In the genomic region with DNA sequence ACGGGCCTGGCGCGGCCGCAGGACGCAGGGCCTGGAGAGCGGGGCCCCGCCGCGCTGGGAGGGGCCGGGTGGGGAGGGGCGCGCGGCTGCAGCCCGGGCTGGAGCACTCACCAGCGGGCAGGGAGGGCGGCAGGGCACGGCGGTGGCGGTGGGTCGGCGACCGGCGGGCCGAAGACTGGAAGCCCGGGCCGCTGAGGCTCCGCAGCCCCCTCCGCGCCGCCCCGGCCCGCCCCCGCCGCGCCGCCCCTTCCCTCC, we compare ENCODE assay signal across 12 cellular contexts. TPM values are rescaled to one million over a fixed set of nuclear protein-coding genes. Genes with fewer than 3 reads are reported as not detected.
A peak's percentile ranks its signal among the peaks of the same experiment; 100 is the strongest.
DNase-seq lines count a peak whose midpoint lies in the region; ATAC-seq and TF ChIP-seq lines count a peak whose summit lies in the region.
"Had no signal": no experiment of that assay in that cellular context is flagged by ENCODE, and none has a peak within 500 bp of the region (broad histone marks: within the 10 kb centered on the region; RNA-seq: fewer than 3 reads in every experiment).

A gene with protein sequence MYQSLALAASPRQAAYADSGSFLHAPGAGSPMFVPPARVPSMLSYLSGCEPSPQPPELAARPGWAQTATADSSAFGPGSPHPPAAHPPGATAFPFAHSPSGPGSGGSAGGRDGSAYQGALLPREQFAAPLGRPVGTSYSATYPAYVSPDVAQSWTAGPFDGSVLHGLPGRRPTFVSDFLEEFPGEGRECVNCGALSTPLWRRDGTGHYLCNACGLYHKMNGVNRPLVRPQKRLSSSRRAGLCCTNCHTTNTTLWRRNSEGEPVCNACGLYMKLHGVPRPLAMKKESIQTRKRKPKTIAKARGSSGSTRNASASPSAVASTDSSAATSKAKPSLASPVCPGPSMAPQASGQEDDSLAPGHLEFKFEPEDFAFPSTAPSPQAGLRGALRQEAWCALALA (minus strand): TSS at position 177 of the 255 bp plus-strand sequence. CDS start 474 bp downstream, outside the sequence.

- peaks cover 0 to 7% of the 10 kb centered on the region in 2 donors for H3K4me1 Mint-ChIP-seq in natural killer cell
- peaks cover 0 to 4% of the 10 kb centered on the region in 2 donors for H3K4me1 Mint-ChIP-seq in natural killer cell treated with Interleukin-12 subunit alpha and Interleukin-12 subunit beta and Interleukin-15 and Interleukin-18, amount 100 ng/mL, for 72 hours (ENCODE audit: low read depth in 2 of 2)
- H3K4me1 Mint-ChIP-seq in nephron, result peaks cover 12% of the 10 kb centered on the region
- H3K4me1 Mint-ChIP-seq in activated CD4-positive, alpha-beta T cell treated with anti-CD3 and anti-CD28 coated beads, Interleukin-2, amount 10 ng/mL, durations not matched to agents 7 days and 5 days, result no peaks in the 10 kb centered on the region

- POLR2A ChIA-PET in activated CD4-positive, alpha-beta T cell treated with anti-CD3 and anti-CD28 coated beads, Interleukin-2, amount 10 ng/mL, durations not matched to agents 7 days and 5 days (lab: Charles Lee), result no interaction called here

- H3K4me3 ChIP-seq in esophagus squamous epithelium, result peak within 1 kb of the TSS in 3 of 4 donors; percentile 16 to 58 (median 38)
- H3K4me3 ChIP-seq in aorta (ENCODE audit: low read length in 2 of 2), result peak within 1 kb of the TSS; percentile 19 to 32
- H3K4me3 ChIP-seq: SJCRH30 had no signal

- DNase-seq in natural killer cell (no peak), esophagus squamous epithelium (lab: John Stamatoyannopoulos, UW) (no peak), aorta (no peak), substantia nigra (lab: John Stamatoyannopoulos, UW) (no peak)
- DNase-seq in natural killer cell treated with Interleukin-12 subunit alpha and Interleukin-12 subunit beta and Interleukin-15 and Interleukin-18, amount 100 ng/mL, for 72 hours (ENCODE audit: low spot score), result no peak
- no peak for DNase-seq in activated CD4-positive, alpha-beta T cell treated with anti-CD3 and anti-CD28 coated beads, Interleukin-2, amount 10 ng/mL, durations not matched to agents 7 days and 5 days
- no peak for DNase-seq in activated CD4-positive, alpha-beta T cell treated with anti-CD3 and anti-CD28 coated beads, Interleukin-2, amount 50 U/mL, for 4 hours
- DNase-seq: activated CD4-positive, alpha-beta T cell treated with anti-CD3 and anti-CD28 coated beads for 1 hour; activated naive CD4-positive, alpha-beta T cell treated with anti-CD3 and anti-CD28 coated beads for 36 hours; SJCRH30 had no signal

- intact Hi-C loops in natural killer cell (cut with micrococcal nuclease), result no loop called here
- intact Hi-C loops in esophagus squamous epithelium (cut with DNase I), result no loop called here
- intact Hi-C loops in aorta (cut with DNase I), result no loop called here

- ATAC-seq in natural killer cell (no peak), aorta (ENCODE audit: low FRiP score) (no peak)
- ATAC-seq in natural killer cell treated with Interleukin-12 subunit alpha and Interleukin-12 subunit beta and Interleukin-15 and Interleukin-18, amount 100 ng/mL, for 72 hours, result no peak

- H3K9me3 Mint-ChIP-seq in natural killer cell (no peaks in the 10 kb centered on the region), nephron (peaks cover 2% of the 10 kb centered on the region)
- no peaks in the 10 kb centered on the region for H3K9me3 Mint-ChIP-seq in natural killer cell treated with Interleukin-12 subunit alpha and Interleukin-12 subunit beta and Interleukin-15 and Interleukin-18, amount 100 ng/mL, for 72 hours
- H3K9me3 Mint-ChIP-seq in activated CD4-positive, alpha-beta T cell treated with anti-CD3 and anti-CD28 coated beads, Interleukin-2, amount 10 ng/mL, durations not matched to agents 7 days and 5 days, result no peaks in the 10 kb centered on the region
- H3K9me3 Mint-ChIP-seq: activated naive CD4-positive, alpha-beta T cell treated with anti-CD3 and anti-CD28 coated beads for 36 hours had no signal

- H3K36me3 Mint-ChIP-seq in natural killer cell (no peaks in the 10 kb centered on the region), nephron (ENCODE audit: low read depth) (no peaks in the 10 kb centered on the region)
- H3K36me3 Mint-ChIP-seq in natural killer cell treated with Interleukin-12 subunit alpha and Interleukin-12 subunit beta and Interleukin-15 and Interleukin-18, amount 100 ng/mL, for 72 hours, result peaks cover 4% of the 10 kb centered on the region
- H3K36me3 Mint-ChIP-seq in activated CD4-positive, alpha-beta T cell treated with anti-CD3 and anti-CD28 coated beads, Interleukin-2, amount 10 ng/mL, durations not matched to agents 7 days and 5 days (ENCODE audit: low read depth), result no peaks in the 10 kb centered on the region

- TF ChIP-seq CTCF in natural killer cell (IDR thresholded peaks at IDR 0.05) (no peak), esophagus squamous epithelium (IDR thresholded peaks at IDR 0.05) (no peak), nephron (IDR thresholded peaks at IDR 0.05; ENCODE audit: unreplicated experiment in 3 of 3) (no peak)

- H3K4me3 Mint-ChIP-seq in natural killer cell, result peak within 1 kb of the TSS; percentile 75
- H3K4me3 Mint-ChIP-seq in natural killer cell treated with Interleukin-12 subunit alpha and Interleukin-12 subunit beta and Interleukin-15 and Interleukin-18, amount 100 ng/mL, for 72 hours, result no peak within 1 kb of the TSS
- H3K4me3 Mint-ChIP-seq in nephron, result peak within 1 kb of the TSS in 2 of 3 experiments; percentile 71 to 74
- no peak within 1 kb of the TSS for H3K4me3 Mint-ChIP-seq in activated CD4-positive, alpha-beta T cell treated with anti-CD3 and anti-CD28 coated beads, Interleukin-2, amount 10 ng/mL, durations not matched to agents 7 days and 5 days
- H3K4me3 Mint-ChIP-seq: activated naive CD4-positive, alpha-beta T cell treated with anti-CD3 and anti-CD28 coated beads for 36 hours had no signal

- H3K27ac Mint-ChIP-seq in natural killer cell, result no peak within 1 kb of the TSS
- no peak within 1 kb of the TSS for H3K27ac Mint-ChIP-seq in natural killer cell treated with Interleukin-12 subunit alpha and Interleukin-12 subunit beta and Interleukin-15 and Interleukin-18, amount 100 ng/mL, for 72 hours
- H3K27ac Mint-ChIP-seq in nephron, result no peak within 1 kb of the TSS
- H3K27ac Mint-ChIP-seq in activated CD4-positive, alpha-beta T cell treated with anti-CD3 and anti-CD28 coated beads, Interleukin-2, amount 10 ng/mL, durations not matched to agents 7 days and 5 days, result no peak within 1 kb of the TSS
- H3K27ac Mint-ChIP-seq: activated naive CD4-positive, alpha-beta T cell treated with anti-CD3 and anti-CD28 coated beads for 36 hours had no signal

- WGBS in esophagus squamous epithelium, 2 donors, result no CpG with 5 or more reads among the region's 36 CpGs
- WGBS in aorta, 2 donors, result 0 to 1% methylated on average over 15 to 36 of the region's 36 CpGs

- H3K27me3 Mint-ChIP-seq in natural killer cell (ENCODE audit: low read depth in 2 of 2) (peaks cover 45% of the 10 kb centered on the region in 2 donors), nephron (ENCODE audit: low read depth) (peaks cover 79% of the 10 kb centered on the region)
- peaks cover 24 to 25% of the 10 kb centered on the region in 2 donors for H3K27me3 Mint-ChIP-seq in natural killer cell treated with Interleukin-12 subunit alpha and Interleukin-12 subunit beta and Interleukin-15 and Interleukin-18, amount 100 ng/mL, for 72 hours
- H3K27me3 Mint-ChIP-seq in activated CD4-positive, alpha-beta T cell treated with anti-CD3 and anti-CD28 coated beads, Interleukin-2, amount 10 ng/mL, durations not matched to agents 7 days and 5 days, result peaks cover 47% of the 10 kb centered on the region

- H3K9me3 ChIP-seq in esophagus squamous epithelium (no peaks in the 10 kb centered on the region), aorta (ENCODE audit: control insufficient read depth, low read length) (no peaks in the 10 kb centered on the region)
- H3K9me3 ChIP-seq: SJCRH30 had no signal

- H3K27me3 ChIP-seq in esophagus squamous epithelium (peaks cover 32 to 95% (median 35%) of the 10 kb centered on the region in 4 donors), aorta (ENCODE audit: control insufficient read depth in 1 of 2, insufficient read depth in 2 of 2, low read length in 1 of 2) (no peaks in the 10 kb centered on the region)

- no peak for TF ChIP-seq POLR2A in esophagus squamous epithelium (IDR thresholded peaks at IDR 0.05)

- H3K36me3 ChIP-seq in esophagus squamous epithelium, result no peaks in the 10 kb centered on the region
- H3K36me3 ChIP-seq in aorta (ENCODE audit: control insufficient read depth in 1 of 2, insufficient read depth in 2 of 2, low read length in 1 of 2), result no peaks in the 10 kb centered on the region
- H3K36me3 ChIP-seq: SJCRH30 had no signal

- CTCF ChIA-PET in activated CD4-positive, alpha-beta T cell treated with anti-CD3 and anti-CD28 coated beads, Interleukin-2, amount 10 ng/mL, durations not matched to agents 7 days and 5 days (lab: Charles Lee), result no interaction called here

- H3K4me1 ChIP-seq in esophagus squamous epithelium (peaks cover 10 to 29% (median 21%) of the 10 kb centered on the region in 3 donors), aorta (ENCODE audit: control insufficient read depth in 1 of 2, insufficient read depth in 2 of 2, low read length in 2 of 2) (no peaks in the 10 kb centered on the region)
- H3K4me1 ChIP-seq: SJCRH30 had no signal

- H3K27ac ChIP-seq in esophagus squamous epithelium (peak within 1 kb of the TSS in 1 of 4 donors; percentile 21), aorta (ENCODE audit: low read depth in 1 of 2, low read length in 2 of 2) (no peak within 1 kb of the TSS), substantia nigra (ENCODE audit: low read depth, low read length, poor library complexity, severe bottlenecking) (no peak within 1 kb of the TSS)
- H3K27ac ChIP-seq: SJCRH30 had no signal

RNA-seq across cellular contexts. Expression of the gene that starts here (rescaled TPM):
- not detected for total RNA-seq in natural killer cell
- not detected for total RNA-seq in natural killer cell treated with Interleukin-12 subunit alpha and Interleukin-12 subunit beta and Interleukin-15 and Interleukin-18, amount 100 ng/mL, for 72 hours
- under 1 TPM in 2 of 4 donors, not detected in 2; 0.19 to 0.85 TPM for total RNA-seq in esophagus squamous epithelium
- total RNA-seq in aorta, result 1 to 10 TPM in 1 of 2 donors, under 1 TPM in 1; 0.16 to 1.6 TPM
- polyA plus RNA-seq in aorta, result 1 to 10 TPM in 1 of 2 donors, under 1 TPM in 1; 0.28 to 3.5 TPM
- total RNA-seq in activated CD4-positive, alpha-beta T cell treated with anti-CD3 and anti-CD28 coated beads, Interleukin-2, amount 10 ng/mL, durations not matched to agents 7 days and 5 days, result not detected
- total RNA-seq: activated naive CD4-positive, alpha-beta T cell treated with anti-CD3 and anti-CD28 coated beads for 36 hours; M059J; SJCRH30 had no signal

Comparison
In these comparisons a context has a peak if more than half of its experiments do, and no peak if none do; other contexts are left out.
1. H3K4me3 Mint-ChIP-seq: peak in natural killer cell (single experiment) and nephron (2 of 3); none in natural killer cell treated with Interleukin-12 subunit alpha and Interleukin-12 subunit beta and Interleukin-15 and Interleukin-18, amount 100 ng/mL, for 72 hours (single experiment) and activated CD4-positive, alpha-beta T cell treated with anti-CD3 and anti-CD28 coated beads, Interleukin-2, amount 10 ng/mL, durations not matched to agents 7 days and 5 days (single experiment).